ENCODE assay signal across 1 cellular context in the genomic region with DNA sequence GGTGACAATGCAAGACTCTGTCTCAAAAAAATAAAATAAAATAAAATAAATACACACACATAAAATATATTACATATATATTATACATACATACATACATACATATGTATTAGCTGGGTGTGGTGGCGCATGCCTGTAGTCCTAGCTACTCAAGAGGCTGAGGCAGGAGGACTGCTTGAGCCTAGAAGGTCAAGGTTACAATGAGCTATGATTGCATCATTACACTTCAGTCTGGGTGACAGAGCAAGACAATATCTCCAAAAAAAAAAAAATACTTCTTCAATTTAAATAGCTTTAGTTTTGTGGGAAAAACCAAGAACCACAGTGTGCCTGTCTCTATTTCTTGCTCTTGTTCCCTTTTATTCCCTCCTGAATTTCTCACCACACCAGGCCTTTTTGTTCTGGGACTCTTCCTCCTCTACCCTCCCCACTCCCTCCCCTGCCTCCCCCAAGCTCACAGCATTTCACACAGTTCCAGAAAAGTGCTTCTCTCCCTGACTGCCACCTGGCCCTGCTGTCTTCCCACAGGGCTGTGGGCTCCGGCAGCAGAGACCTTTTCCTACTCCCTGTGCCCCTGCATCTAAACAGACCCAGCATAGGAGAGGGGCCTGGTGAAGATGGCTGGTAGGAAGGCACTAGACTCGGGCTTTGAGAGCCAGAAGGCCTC.
TF ChIP-seq lines count a peak whose summit lies in the region.

No MANE protein-coding gene starts in this region.

TF ChIP-seq in HepG2, 621 proteins besides CTCF, POLR2A, EP300 and RAD21 (continued from another document and continues in another):
- 0 out of 2 replicates have a peak, but pooled peaks have one; percentile 15 for TF ChIP-seq ZNF253 (CRISPR knock-in tag; IDR thresholded peaks at IDR 0.05; ENCODE audit: borderline replicate concordance)
- 0 out of 2 replicates have a peak, but pooled peaks have one; percentile 56 for TF ChIP-seq ATF7-NPFF (CRISPR knock-in tag; IDR thresholded peaks at IDR 0.05; ENCODE audit: low read depth)
- TF ChIP-seq ZNF501 (CRISPR knock-in tag; IDR thresholded peaks at IDR 0.05): peak; percentile 25; the same call in 1 of the 2 replicates
- TF ChIP-seq ZNF20 (CRISPR knock-in tag; IDR thresholded peaks at IDR 0.05): no peak
- TF ChIP-seq KLF9 (CRISPR knock-in tag; IDR thresholded peaks at IDR 0.05; ENCODE audit: low read depth): no peak
- peak; percentile 80 for TF ChIP-seq ATF7 (IDR thresholded peaks at IDR 0.05)
- TF ChIP-seq ATF7 (CRISPR knock-in tag; IDR thresholded peaks at IDR 0.05): no peak
- no peak for TF ChIP-seq ZNF704 (CRISPR knock-in tag; IDR thresholded peaks at IDR 0.05; ENCODE audit: borderline replicate concordance)
- no peak for TF ChIP-seq NFYC (CRISPR knock-in tag; IDR thresholded peaks at IDR 0.05)
- no peak for TF ChIP-seq ZHX1 (CRISPR knock-in tag; IDR thresholded peaks at IDR 0.05; ENCODE audit: low read depth)
- no peak for TF ChIP-seq ARNTL (CRISPR knock-in tag; IDR thresholded peaks at IDR 0.05)
- TF ChIP-seq, protein P1, sequence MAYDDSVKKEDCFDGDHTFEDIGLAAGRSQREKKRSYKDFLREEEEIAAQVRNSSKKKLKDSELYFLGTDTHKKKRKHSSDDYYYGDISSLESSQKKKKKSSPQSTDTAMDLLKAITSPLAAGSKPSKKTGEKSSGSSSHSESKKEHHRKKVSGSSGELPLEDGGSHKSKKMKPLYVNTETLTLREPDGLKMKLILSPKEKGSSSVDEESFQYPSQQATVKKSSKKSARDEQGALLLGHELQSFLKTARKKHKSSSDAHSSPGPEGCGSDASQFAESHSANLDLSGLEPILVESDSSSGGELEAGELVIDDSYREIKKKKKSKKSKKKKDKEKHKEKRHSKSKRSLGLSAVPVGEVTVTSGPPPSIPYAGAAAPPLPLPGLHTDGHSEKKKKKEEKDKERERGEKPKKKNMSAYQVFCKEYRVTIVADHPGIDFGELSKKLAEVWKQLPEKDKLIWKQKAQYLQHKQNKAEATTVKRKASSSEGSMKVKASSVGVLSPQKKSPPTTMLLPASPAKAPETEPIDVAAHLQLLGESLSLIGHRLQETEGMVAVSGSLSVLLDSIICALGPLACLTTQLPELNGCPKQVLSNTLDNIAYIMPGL (CRISPR knock-in tag; IDR thresholded peaks at IDR 0.05; ENCODE audit: borderline replicate concordance in 1 of 2, low read depth in 1 of 2): peak in 1 of 2 experiments; percentile 6; a peak in 1 of 4 replicates
- TF ChIP-seq, protein P2, sequence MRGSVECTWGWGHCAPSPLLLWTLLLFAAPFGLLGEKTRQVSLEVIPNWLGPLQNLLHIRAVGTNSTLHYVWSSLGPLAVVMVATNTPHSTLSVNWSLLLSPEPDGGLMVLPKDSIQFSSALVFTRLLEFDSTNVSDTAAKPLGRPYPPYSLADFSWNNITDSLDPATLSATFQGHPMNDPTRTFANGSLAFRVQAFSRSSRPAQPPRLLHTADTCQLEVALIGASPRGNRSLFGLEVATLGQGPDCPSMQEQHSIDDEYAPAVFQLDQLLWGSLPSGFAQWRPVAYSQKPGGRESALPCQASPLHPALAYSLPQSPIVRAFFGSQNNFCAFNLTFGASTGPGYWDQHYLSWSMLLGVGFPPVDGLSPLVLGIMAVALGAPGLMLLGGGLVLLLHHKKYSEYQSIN (CRISPR knock-in tag; IDR thresholded peaks at IDR 0.05; ENCODE audit: borderline replicate concordance): no peak
- TF ChIP-seq KMT2A (CRISPR knock-in tag; IDR thresholded peaks at IDR 0.05): no peak
- TF ChIP-seq DDIT3 (CRISPR knock-in tag; IDR thresholded peaks at IDR 0.05): no peak
- no peak for TF ChIP-seq ARHGAP35 (CRISPR knock-in tag; IDR thresholded peaks at IDR 0.05; ENCODE audit: borderline replicate concordance)
- TF ChIP-seq ZBTB34 (CRISPR knock-in tag; IDR thresholded peaks at IDR 0.05): no peak
- TF ChIP-seq YEATS4 (CRISPR knock-in tag; IDR thresholded peaks at IDR 0.05; ENCODE audit: borderline replicate concordance): peak; percentile 24; the same call in 1 of the 2 replicates
- TF ChIP-seq ZNF777 (CRISPR knock-in tag; IDR thresholded peaks at IDR 0.05): no peak
- TF ChIP-seq, protein P3, sequence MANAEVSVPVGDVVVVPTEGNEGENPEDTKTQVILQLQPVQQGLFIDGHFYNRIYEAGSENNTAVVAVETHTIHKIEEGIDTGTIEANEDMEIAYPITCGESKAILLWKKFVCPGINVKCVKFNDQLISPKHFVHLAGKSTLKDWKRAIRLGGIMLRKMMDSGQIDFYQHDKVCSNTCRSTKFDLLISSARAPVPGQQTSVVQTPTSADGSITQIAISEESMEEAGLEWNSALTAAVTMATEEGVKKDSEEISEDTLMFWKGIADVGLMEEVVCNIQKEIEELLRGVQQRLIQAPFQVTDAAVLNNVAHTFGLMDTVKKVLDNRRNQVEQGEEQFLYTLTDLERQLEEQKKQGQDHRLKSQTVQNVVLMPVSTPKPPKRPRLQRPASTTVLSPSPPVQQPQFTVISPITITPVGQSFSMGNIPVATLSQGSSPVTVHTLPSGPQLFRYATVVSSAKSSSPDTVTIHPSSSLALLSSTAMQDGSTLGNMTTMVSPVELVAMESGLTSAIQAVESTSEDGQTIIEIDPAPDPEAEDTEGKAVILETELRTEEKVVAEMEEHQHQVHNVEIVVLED (CRISPR knock-in tag; IDR thresholded peaks at IDR 0.05; ENCODE audit: borderline replicate concordance): no peak
- no peak for TF ChIP-seq ADNP (CRISPR knock-in tag; IDR thresholded peaks at IDR 0.05)
- TF ChIP-seq NBN (conservative IDR thresholded peaks at IDR 0.05): no peak
- TF ChIP-seq ARNT (IDR thresholded peaks at IDR 0.05): no peak
- no peak for TF ChIP-seq GPN1 (CRISPR knock-in tag; IDR thresholded peaks at IDR 0.05; ENCODE audit: borderline replicate concordance)
- TF ChIP-seq, protein P4, sequence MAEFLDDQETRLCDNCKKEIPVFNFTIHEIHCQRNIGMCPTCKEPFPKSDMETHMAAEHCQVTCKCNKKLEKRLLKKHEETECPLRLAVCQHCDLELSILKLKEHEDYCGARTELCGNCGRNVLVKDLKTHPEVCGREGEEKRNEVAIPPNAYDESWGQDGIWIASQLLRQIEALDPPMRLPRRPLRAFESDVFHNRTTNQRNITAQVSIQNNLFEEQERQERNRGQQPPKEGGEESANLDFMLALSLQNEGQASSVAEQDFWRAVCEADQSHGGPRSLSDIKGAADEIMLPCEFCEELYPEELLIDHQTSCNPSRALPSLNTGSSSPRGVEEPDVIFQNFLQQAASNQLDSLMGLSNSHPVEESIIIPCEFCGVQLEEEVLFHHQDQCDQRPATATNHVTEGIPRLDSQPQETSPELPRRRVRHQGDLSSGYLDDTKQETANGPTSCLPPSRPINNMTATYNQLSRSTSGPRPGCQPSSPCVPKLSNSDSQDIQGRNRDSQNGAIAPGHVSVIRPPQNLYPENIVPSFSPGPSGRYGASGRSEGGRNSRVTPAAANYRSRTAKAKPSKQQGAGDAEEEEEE (CRISPR knock-in tag; IDR thresholded peaks at IDR 0.05; ENCODE audit: borderline replicate concordance): no peak
- TF ChIP-seq CEBPB (IDR thresholded peaks at IDR 0.05; ENCODE audit: borderline replicate concordance, low read depth, low read length): peak; percentile 62
- no peak for TF ChIP-seq NCOA1 (CRISPR knock-in tag; IDR thresholded peaks at IDR 0.05)
- TF ChIP-seq RARA (CRISPR knock-in tag; IDR thresholded peaks at IDR 0.05): 0 out of 2 replicates have a peak, but pooled peaks have one; percentile 15
- TF ChIP-seq MTF2 (CRISPR knock-in tag; IDR thresholded peaks at IDR 0.05; ENCODE audit: borderline replicate concordance): no peak
- TF ChIP-seq ZNF850 (CRISPR knock-in tag; conservative IDR thresholded peaks at IDR 0.05): no peak
- TF ChIP-seq PHF8 (CRISPR knock-in tag; IDR thresholded peaks at IDR 0.05): no peak
- TF ChIP-seq, protein P5, sequence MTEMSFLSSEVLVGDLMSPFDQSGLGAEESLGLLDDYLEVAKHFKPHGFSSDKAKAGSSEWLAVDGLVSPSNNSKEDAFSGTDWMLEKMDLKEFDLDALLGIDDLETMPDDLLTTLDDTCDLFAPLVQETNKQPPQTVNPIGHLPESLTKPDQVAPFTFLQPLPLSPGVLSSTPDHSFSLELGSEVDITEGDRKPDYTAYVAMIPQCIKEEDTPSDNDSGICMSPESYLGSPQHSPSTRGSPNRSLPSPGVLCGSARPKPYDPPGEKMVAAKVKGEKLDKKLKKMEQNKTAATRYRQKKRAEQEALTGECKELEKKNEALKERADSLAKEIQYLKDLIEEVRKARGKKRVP (CRISPR knock-in tag; IDR thresholded peaks at IDR 0.05): peak in 1 of 2 experiments; percentile 76; a peak in 2 of 4 replicates
- no peak for TF ChIP-seq ZNF44 (CRISPR knock-in tag; IDR thresholded peaks at IDR 0.05)
- TF ChIP-seq, protein P6, sequence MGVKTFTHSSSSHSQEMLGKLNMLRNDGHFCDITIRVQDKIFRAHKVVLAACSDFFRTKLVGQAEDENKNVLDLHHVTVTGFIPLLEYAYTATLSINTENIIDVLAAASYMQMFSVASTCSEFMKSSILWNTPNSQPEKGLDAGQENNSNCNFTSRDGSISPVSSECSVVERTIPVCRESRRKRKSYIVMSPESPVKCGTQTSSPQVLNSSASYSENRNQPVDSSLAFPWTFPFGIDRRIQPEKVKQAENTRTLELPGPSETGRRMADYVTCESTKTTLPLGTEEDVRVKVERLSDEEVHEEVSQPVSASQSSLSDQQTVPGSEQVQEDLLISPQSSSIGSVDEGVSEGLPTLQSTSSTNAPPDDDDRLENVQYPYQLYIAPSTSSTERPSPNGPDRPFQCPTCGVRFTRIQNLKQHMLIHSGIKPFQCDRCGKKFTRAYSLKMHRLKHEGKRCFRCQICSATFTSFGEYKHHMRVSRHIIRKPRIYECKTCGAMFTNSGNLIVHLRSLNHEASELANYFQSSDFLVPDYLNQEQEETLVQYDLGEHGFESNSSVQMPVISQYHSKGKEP (CRISPR knock-in tag; IDR thresholded peaks at IDR 0.05): no peak
- peak; percentile 84 for TF ChIP-seq CEBPG (CRISPR knock-in tag; IDR thresholded peaks at IDR 0.05)
- no peak for TF ChIP-seq TAF15 (IDR thresholded peaks at IDR 0.05; ENCODE audit: low read depth, low read length, poor library complexity, severe bottlenecking)
- TF ChIP-seq PRPF4 (IDR thresholded peaks at IDR 0.05; ENCODE audit: low read depth, low read length, poor library complexity, severe bottlenecking): no peak
- 0 out of 2 replicates have a peak, but pooled peaks have one; percentile 65 for TF ChIP-seq CHCHD3 (CRISPR knock-in tag; IDR thresholded peaks at IDR 0.05)
- TF ChIP-seq HMG20A (CRISPR knock-in tag; IDR thresholded peaks at IDR 0.05; ENCODE audit: borderline replicate concordance): no peak
- no peak for TF ChIP-seq ZNF451 (CRISPR knock-in tag; IDR thresholded peaks at IDR 0.05)
- TF ChIP-seq ZNF776 (CRISPR knock-in tag; IDR thresholded peaks at IDR 0.05): no peak
- TF ChIP-seq SMAD1 (CRISPR knock-in tag; IDR thresholded peaks at IDR 0.05; ENCODE audit: borderline replicate concordance, low read depth): no peak
- no peak for TF ChIP-seq ZNF781 (CRISPR knock-in tag; IDR thresholded peaks at IDR 0.05; ENCODE audit: borderline replicate concordance, not compliant biosample characterization)
- TF ChIP-seq HNRNPLL (IDR thresholded peaks at IDR 0.05; ENCODE audit: low read depth, low read length, poor library complexity, severe bottlenecking): no peak
- no peak for TF ChIP-seq MXD4 (CRISPR knock-in tag; IDR thresholded peaks at IDR 0.05)
- TF ChIP-seq, protein P7, sequence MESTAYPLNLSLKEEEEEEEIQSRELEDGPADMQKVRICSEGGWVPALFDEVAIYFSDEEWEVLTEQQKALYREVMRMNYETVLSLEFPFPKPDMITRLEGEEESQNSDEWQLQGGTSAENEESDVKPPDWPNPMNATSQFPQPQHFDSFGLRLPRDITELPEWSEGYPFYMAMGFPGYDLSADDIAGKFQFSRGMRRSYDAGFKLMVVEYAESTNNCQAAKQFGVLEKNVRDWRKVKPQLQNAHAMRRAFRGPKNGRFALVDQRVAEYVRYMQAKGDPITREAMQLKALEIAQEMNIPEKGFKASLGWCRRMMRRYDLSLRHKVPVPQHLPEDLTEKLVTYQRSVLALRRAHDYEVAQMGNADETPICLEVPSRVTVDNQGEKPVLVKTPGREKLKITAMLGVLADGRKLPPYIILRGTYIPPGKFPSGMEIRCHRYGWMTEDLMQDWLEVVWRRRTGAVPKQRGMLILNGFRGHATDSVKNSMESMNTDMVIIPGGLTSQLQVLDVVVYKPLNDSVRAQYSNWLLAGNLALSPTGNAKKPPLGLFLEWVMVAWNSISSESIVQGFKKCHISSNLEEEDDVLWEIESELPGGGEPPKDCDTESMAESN (CRISPR knock-in tag; conservative IDR thresholded peaks at IDR 0.05): no peak
